ENCODE assay signal across 18 cellular contexts in the genomic region with DNA sequence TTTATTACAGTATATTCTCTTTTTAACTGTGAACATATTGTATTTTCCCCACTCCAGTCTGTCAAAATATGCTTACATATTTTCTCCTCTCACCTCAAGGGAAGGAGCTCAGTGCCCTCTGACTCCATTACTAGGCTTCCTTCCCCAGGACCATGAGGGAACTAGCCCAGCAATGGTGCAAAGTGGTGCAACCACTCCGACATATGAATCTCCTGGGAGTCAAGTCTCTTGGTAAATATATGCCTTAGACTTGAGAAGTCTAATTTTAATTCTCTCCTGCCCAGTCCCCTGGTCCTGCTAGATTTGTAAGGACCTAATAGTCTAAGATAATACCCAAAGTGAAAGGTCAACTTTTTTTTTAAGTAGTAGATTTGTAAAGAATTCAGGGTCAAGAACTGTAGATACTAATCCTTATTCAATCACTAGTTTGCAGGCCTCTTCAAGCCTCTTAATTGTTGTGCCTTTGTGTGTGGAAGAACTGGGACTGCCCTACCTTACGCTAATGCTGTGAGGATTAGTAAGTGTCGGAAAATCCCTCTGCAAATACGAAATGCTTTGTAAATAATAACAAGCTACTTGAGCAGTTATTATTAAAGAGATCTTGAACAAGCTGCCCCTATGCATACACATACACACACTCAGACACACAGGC.
A peak's percentile ranks its signal among the peaks of the same experiment; 100 is the strongest.
DNase-seq lines count a peak whose midpoint lies in the region; ATAC-seq and TF ChIP-seq lines count a peak whose summit lies in the region.
"Had no signal": no experiment of that assay in that cellular context is flagged by ENCODE, and none has a peak within 500 bp of the region (broad histone marks: within the 10 kb centered on the region; RNA-seq: fewer than 3 reads in every experiment).

No MANE protein-coding gene starts in this region.

- DNase-seq in NCI-H748 (lab: John Stamatoyannopoulos, UW; ENCODE audit: unreplicated experiment): peak; percentile 36
- DNase-seq in NCI-H748 treated with DMSO at 0.1 percent for 48 hours (lab: John Stamatoyannopoulos, UW): no peak
- DNase-seq in NCI-H2227 treated with DMSO at 0.1 percent for 48 hours (lab: John Stamatoyannopoulos, UW): peak; percentile 66
- DNase-seq in left lung: no peak
- DNase-seq in stimulated activated CD4-positive, alpha-beta T cell treated with anti-CD3 and anti-CD28 coated beads, Interleukin-2, amount 100 ng/mL, for 48 hours: no peak
- DNase-seq in SIG-M5 (lab: John Stamatoyannopoulos, UW): no peak
- no peak for DNase-seq in tibial artery
- DNase-seq: BE2C; CD4-positive, CD25-positive, alpha-beta regulatory T cell; Kasumi-1; MG63; NCI-H1048; NCI-H146; NCI-H2029 treated with DMSO at 0.1 percent for 48 hours; NCI-H526; SW 1271 had no signal

- peak; percentile 81 for ATAC-seq in left lung
- ATAC-seq: HCT116, Right ventricle myocardium inferior had no signal

- H3K27ac ChIP-seq in left lung: no peak overlapping the region
- no peak overlapping the region for H3K27ac ChIP-seq in tibial artery

- H3K9me3 ChIP-seq in left lung (no peaks in the 10 kb centered on the region), tibial artery (no peaks in the 10 kb centered on the region)
- H3K9me3 ChIP-seq: BE2C, MG63 had no signal

- H3K27me3 ChIP-seq in left lung (no peaks in the 10 kb centered on the region), tibial artery (peaks cover 0 to 5% of the 10 kb centered on the region in 2 donors)
- H3K27me3 ChIP-seq: BE2C, MG63 had no signal

- intact Hi-C loops in left lung (cut with DNase I) (no loop called here), tibial artery (cut with DNase I; ENCODE audit: low total_unique reads) (no loop called here)

- H3K36me3 ChIP-seq in left lung (no peaks in the 10 kb centered on the region), tibial artery (no peaks in the 10 kb centered on the region)
- H3K36me3 ChIP-seq: BE2C, MG63 had no signal

- H3K4me3 ChIP-seq in left lung (no peak overlapping the region), tibial artery (no peak overlapping the region)
- H3K4me3 ChIP-seq: MG63 had no signal

- no peaks in the 10 kb centered on the region for H3K4me1 ChIP-seq in left lung
- no peaks in the 10 kb centered on the region for H3K4me1 ChIP-seq in tibial artery
- H3K4me1 ChIP-seq: BE2C had no signal

- TF ChIP-seq CTCF in left lung (IDR thresholded peaks at IDR 0.05): no peak
- TF ChIP-seq CTCF in tibial artery (IDR thresholded peaks at IDR 0.05): no peak

Comparison
In these comparisons a context has a peak if more than half of its experiments do, and no peak if none do; other contexts are left out.
1. DNase-seq: peak in NCI-H748 (single experiment) and NCI-H2227 treated with DMSO at 0.1 percent for 48 hours (single experiment); none in NCI-H748 treated with DMSO at 0.1 percent for 48 hours (single experiment), left lung (0 of 2), stimulated activated CD4-positive, alpha-beta T cell treated with anti-CD3 and anti-CD28 coated beads, Interleukin-2, amount 100 ng/mL, for 48 hours (0 of 2), SIG-M5 (single experiment) and tibial artery (0 of 2).